ENCODE assay signal across 1 cellular context in genomic region chr5:140107312-140108092, GRCh38.
A peak's percentile ranks its signal among the peaks of the same experiment; 100 is the strongest.
TF ChIP-seq lines count a peak whose summit lies in the region.

No MANE protein-coding gene starts in this region.

TF ChIP-seq in HepG2, 621 proteins besides CTCF, POLR2A, EP300 and RAD21 (continued from another document and continues in another):
- TF ChIP-seq, protein P1, sequence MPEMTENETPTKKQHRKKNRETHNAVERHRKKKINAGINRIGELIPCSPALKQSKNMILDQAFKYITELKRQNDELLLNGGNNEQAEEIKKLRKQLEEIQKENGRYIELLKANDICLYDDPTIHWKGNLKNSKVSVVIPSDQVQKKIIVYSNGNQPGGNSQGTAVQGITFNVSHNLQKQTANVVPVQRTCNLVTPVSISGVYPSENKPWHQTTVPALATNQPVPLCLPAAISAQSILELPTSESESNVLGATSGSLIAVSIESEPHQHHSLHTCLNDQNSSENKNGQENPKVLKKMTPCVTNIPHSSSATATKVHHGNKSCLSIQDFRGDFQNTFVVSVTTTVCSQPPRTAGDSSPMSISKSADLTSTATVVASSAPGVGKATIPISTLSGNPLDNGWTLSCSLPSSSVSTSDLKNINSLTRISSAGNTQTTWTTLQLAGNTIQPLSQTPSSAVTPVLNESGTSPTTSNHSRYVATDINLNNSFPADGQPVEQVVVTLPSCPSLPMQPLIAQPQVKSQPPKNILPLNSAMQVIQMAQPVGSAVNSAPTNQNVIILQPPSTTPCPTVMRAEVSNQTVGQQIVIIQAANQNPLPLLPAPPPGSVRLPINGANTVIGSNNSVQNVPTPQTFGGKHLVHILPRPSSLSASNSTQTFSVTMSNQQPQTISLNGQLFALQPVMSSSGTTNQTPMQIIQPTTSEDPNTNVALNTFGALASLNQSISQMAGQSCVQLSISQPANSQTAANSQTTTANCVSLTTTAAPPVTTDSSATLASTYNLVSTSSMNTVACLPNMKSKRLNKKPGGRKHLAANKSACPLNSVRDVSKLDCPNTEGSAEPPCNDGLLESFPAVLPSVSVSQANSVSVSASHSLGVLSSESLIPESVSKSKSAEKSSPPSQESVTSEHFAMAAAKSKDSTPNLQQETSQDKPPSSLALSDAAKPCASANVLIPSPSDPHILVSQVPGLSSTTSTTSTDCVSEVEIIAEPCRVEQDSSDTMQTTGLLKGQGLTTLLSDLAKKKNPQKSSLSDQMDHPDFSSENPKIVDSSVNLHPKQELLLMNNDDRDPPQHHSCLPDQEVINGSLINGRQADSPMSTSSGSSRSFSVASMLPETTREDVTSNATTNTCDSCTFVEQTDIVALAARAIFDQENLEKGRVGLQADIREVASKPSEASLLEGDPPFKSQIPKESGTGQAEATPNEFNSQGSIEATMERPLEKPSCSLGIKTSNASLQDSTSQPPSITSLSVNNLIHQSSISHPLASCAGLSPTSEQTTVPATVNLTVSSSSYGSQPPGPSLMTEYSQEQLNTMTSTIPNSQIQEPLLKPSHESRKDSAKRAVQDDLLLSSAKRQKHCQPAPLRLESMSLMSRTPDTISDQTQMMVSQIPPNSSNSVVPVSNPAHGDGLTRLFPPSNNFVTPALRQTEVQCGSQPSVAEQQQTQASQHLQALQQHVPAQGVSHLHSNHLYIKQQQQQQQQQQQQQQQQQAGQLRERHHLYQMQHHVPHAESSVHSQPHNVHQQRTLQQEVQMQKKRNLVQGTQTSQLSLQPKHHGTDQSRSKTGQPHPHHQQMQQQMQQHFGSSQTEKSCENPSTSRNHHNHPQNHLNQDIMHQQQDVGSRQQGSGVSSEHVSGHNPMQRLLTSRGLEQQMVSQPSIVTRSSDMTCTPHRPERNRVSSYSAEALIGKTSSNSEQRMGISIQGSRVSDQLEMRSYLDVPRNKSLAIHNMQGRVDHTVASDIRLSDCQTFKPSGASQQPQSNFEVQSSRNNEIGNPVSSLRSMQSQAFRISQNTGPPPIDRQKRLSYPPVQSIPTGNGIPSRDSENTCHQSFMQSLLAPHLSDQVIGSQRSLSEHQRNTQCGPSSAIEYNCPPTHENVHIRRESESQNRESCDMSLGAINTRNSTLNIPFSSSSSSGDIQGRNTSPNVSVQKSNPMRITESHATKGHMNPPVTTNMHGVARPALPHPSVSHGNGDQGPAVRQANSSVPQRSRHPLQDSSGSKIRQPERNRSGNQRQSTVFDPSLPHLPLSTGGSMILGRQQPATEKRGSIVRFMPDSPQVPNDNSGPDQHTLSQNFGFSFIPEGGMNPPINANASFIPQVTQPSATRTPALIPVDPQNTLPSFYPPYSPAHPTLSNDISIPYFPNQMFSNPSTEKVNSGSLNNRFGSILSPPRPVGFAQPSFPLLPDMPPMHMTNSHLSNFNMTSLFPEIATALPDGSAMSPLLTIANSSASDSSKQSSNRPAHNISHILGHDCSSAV (CRISPR knock-in tag; IDR thresholded peaks at IDR 0.05; ENCODE audit: borderline replicate concordance), result no peak
- TF ChIP-seq ZNF572 (CRISPR knock-in tag; IDR thresholded peaks at IDR 0.05) (peak; percentile 62; the same call in 1 of the 2 replicates), REST (IDR thresholded peaks at IDR 0.05; ENCODE audit: borderline replicate concordance in 1 of 2, low read depth in 1 of 2, low read length in 2 of 2) (peak in 1 of 2 experiments; percentile 47; a peak in 1 of 4 replicates), BCL3 (CRISPR knock-in tag; IDR thresholded peaks at IDR 0.05) (0 out of 2 replicates have a peak, but pooled peaks have one; percentile 62), GABPB1 (CRISPR knock-in tag; IDR thresholded peaks at IDR 0.05) (peak; percentile 87), ATRX (CRISPR knock-in tag; IDR thresholded peaks at IDR 0.05; ENCODE audit: borderline replicate concordance) (no peak), MIER2 (CRISPR knock-in tag; IDR thresholded peaks at IDR 0.05) (no peak), ZNF567 (CRISPR knock-in tag; IDR thresholded peaks at IDR 0.05; ENCODE audit: borderline replicate concordance) (0 out of 2 replicates have a peak, but pooled peaks have one; percentile 25), KLF6 (CRISPR knock-in tag; IDR thresholded peaks at IDR 0.05) (no peak), ZNF253 (CRISPR knock-in tag; IDR thresholded peaks at IDR 0.05; ENCODE audit: borderline replicate concordance) (no peak; the same call in 1 of the 2 replicates), CAMTA2 (CRISPR knock-in tag; IDR thresholded peaks at IDR 0.05; ENCODE audit: borderline replicate concordance) (no peak), HOXA5 (CRISPR knock-in tag; IDR thresholded peaks at IDR 0.05) (peak; percentile 82; the same call in 1 of the 2 replicates), NCOR1 (IDR thresholded peaks at IDR 0.05; ENCODE audit: borderline replicate concordance, low read length) (no peak), ZNF225 (CRISPR knock-in tag; IDR thresholded peaks at IDR 0.05) (no peak), ZNF619 (CRISPR knock-in tag; IDR thresholded peaks at IDR 0.05) (no peak), U2AF2 (IDR thresholded peaks at IDR 0.05; ENCODE audit: low read depth, low read length) (no peak), TRIM22 (IDR thresholded peaks at IDR 0.05) (no peak), GATAD1 (CRISPR knock-in tag; IDR thresholded peaks at IDR 0.05) (peak; percentile 75; the same call in 1 of the 2 replicates), ZFP37 (CRISPR knock-in tag; IDR thresholded peaks at IDR 0.05; ENCODE audit: borderline replicate concordance) (0 out of 2 replicates have a peak, but pooled peaks have one; percentile 60), ZNF800 (CRISPR knock-in tag; IDR thresholded peaks at IDR 0.05) (peak; percentile 90), ZBTB1 (CRISPR knock-in tag; IDR thresholded peaks at IDR 0.05; ENCODE audit: borderline replicate concordance) (no peak), TFDP2 (CRISPR knock-in tag; IDR thresholded peaks at IDR 0.05) (peak; percentile 84), ZNF556 (CRISPR knock-in tag; IDR thresholded peaks at IDR 0.05; ENCODE audit: borderline replicate concordance) (peak; percentile 29; the same call in 1 of the 2 replicates), MYNN (CRISPR knock-in tag; IDR thresholded peaks at IDR 0.05; ENCODE audit: low read depth) (0 out of 2 replicates have a peak, but pooled peaks have one; percentile 74), ZNF329 (CRISPR knock-in tag; IDR thresholded peaks at IDR 0.05; ENCODE audit: low read depth) (peak; percentile 89), ZNF724P (CRISPR knock-in tag; IDR thresholded peaks at IDR 0.05; ENCODE audit: borderline replicate concordance) (no peak; the same call in 1 of the 2 replicates), NFE2 (CRISPR knock-in tag; IDR thresholded peaks at IDR 0.05) (no peak), RBAK (CRISPR knock-in tag; IDR thresholded peaks at IDR 0.05) (no peak)
- TF ChIP-seq, protein P2, sequence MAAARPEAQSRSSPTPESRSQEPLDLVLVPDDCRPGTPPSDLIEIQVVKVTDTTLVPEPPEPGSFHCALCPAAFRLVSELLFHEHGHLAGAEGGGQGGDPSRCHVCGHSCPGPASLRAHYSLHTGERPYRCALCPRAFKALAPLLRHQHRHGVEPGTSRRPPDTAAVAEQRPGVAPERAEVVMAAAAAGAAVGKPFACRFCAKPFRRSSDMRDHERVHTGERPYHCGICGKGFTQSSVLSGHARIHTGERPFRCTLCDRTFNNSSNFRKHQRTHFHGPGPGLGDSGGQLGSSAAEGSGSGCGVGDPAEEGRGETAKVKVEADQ (CRISPR knock-in tag; IDR thresholded peaks at IDR 0.05; ENCODE audit: borderline replicate concordance), result peak; percentile 52; the same call in 1 of the 2 replicates
- TF ChIP-seq, protein P3, sequence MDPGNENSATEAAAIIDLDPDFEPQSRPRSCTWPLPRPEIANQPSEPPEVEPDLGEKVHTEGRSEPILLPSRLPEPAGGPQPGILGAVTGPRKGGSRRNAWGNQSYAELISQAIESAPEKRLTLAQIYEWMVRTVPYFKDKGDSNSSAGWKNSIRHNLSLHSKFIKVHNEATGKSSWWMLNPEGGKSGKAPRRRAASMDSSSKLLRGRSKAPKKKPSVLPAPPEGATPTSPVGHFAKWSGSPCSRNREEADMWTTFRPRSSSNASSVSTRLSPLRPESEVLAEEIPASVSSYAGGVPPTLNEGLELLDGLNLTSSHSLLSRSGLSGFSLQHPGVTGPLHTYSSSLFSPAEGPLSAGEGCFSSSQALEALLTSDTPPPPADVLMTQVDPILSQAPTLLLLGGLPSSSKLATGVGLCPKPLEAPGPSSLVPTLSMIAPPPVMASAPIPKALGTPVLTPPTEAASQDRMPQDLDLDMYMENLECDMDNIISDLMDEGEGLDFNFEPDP (CRISPR knock-in tag; conservative IDR thresholded peaks at IDR 0.05), result no peak
- TF ChIP-seq, protein P4, sequence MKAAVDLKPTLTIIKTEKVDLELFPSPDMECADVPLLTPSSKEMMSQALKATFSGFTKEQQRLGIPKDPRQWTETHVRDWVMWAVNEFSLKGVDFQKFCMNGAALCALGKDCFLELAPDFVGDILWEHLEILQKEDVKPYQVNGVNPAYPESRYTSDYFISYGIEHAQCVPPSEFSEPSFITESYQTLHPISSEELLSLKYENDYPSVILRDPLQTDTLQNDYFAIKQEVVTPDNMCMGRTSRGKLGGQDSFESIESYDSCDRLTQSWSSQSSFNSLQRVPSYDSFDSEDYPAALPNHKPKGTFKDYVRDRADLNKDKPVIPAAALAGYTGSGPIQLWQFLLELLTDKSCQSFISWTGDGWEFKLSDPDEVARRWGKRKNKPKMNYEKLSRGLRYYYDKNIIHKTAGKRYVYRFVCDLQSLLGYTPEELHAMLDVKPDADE (CRISPR knock-in tag; IDR thresholded peaks at IDR 0.05), result no peak
- TF ChIP-seq, protein P5, sequence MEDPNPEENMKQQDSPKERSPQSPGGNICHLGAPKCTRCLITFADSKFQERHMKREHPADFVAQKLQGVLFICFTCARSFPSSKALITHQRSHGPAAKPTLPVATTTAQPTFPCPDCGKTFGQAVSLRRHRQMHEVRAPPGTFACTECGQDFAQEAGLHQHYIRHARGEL (CRISPR knock-in tag; IDR thresholded peaks at IDR 0.05), result 0 out of 2 replicates have a peak, but pooled peaks have one; percentile 80
